ENCODE assay signal across 25 cellular contexts in genomic region chr20:46563848-46564197, GRCh38. TPM values are rescaled to one million over a fixed set of nuclear protein-coding genes. Genes with fewer than 3 reads are reported as not detected.
"Had no signal": no experiment of that assay in that cellular context is flagged by ENCODE, and none has a peak within 500 bp of the region (broad histone marks: within the 10 kb centered on the region; RNA-seq: fewer than 3 reads in every experiment).

No MANE protein-coding gene starts in this region.

- H3K36me3 ChIP-seq: heart left ventricle, neutrophil, pancreas, right atrium auricular region, tibial nerve had no signal

- H3K27ac Mint-ChIP-seq: activated B cell treated with CpG ODN at 0.5 μM for 24 hours; activated CD4-positive, alpha-beta T cell treated with anti-CD3 and anti-CD28 coated beads for 36 hours; activated naive CD8-positive, alpha-beta T cell treated with anti-CD3 and anti-CD28 coated beads for 36 hours; natural killer cell treated with Interleukin-12 subunit alpha and Interleukin-12 subunit beta and Interleukin-15 and Interleukin-18, amount 100 ng/mL, for 72 hours; stimulated activated naive CD8-positive, alpha-beta T cell treated with anti-CD3 and anti-CD28 coated beads, Interleukin-15, Interleukin-2, amounts not matched to agents 100 ng/mL and 50 ng/mL, for 24 hours had no signal

- H3K27ac ChIP-seq: neutrophil, pancreas, psoas muscle, right atrium auricular region had no signal

- DNase-seq: activated B cell treated with CpG ODN at 0.5 μM for 24 hours; activated CD4-positive, alpha-beta T cell treated with anti-CD3 and anti-CD28 coated beads for 36 hours; activated CD4-positive, alpha-beta T cell treated with anti-CD3 and anti-CD28 coated beads, Interleukin-2, amount 50 U/mL, for 4 hours; activated naive CD4-positive, alpha-beta T cell treated with Interleukin-2 at 50 U/mL for 16 hours; activated naive CD8-positive, alpha-beta T cell treated with anti-CD3 and anti-CD28 coated beads for 36 hours; activated T-cell treated with anti-CD3 and anti-CD28 coated beads, Interleukin-2, amount 50 U/mL, for 48 hours; cerebellar nuclear complex; cortex of kidney; heart left ventricle; left cardiac atrium; pancreas; psoas muscle; stimulated activated CD4-positive, alpha-beta T cell treated with anti-CD3 and anti-CD28 coated beads, Interleukin-12 subunit alpha, Interleukin-12 subunit beta, amount 100 ng/mL, for 4 hours; stimulated activated CD4-positive, alpha-beta T cell treated with anti-CD3 and anti-CD28 coated beads, Interleukin-1b, Interleukin-23, amount 100 ng/mL, for 48 hours; T-helper 9 cell had no signal

- H3K9me3 Mint-ChIP-seq: activated B cell treated with CpG ODN at 0.5 μM for 24 hours; activated naive CD8-positive, alpha-beta T cell treated with anti-CD3 and anti-CD28 coated beads for 36 hours; natural killer cell treated with Interleukin-12 subunit alpha and Interleukin-12 subunit beta and Interleukin-15 and Interleukin-18, amount 100 ng/mL, for 72 hours; stimulated activated naive CD8-positive, alpha-beta T cell treated with anti-CD3 and anti-CD28 coated beads, Interleukin-15, Interleukin-2, amounts not matched to agents 100 ng/mL and 50 ng/mL, for 24 hours had no signal

- H3K36me3 Mint-ChIP-seq: activated naive CD8-positive, alpha-beta T cell treated with anti-CD3 and anti-CD28 coated beads for 36 hours; natural killer cell treated with Interleukin-12 subunit alpha and Interleukin-12 subunit beta and Interleukin-15 and Interleukin-18, amount 100 ng/mL, for 72 hours had no signal

- H3K9me3 ChIP-seq: heart left ventricle, neutrophil, pancreas, psoas muscle, right atrium auricular region, tibial nerve had no signal

- H3K27me3 ChIP-seq: heart left ventricle, pancreas, right atrium auricular region, tibial nerve had no signal

- H3K4me3 ChIP-seq: pancreas, psoas muscle, right atrium auricular region, tibial nerve had no signal

- H3K4me3 Mint-ChIP-seq: activated B cell treated with CpG ODN at 0.5 μM for 24 hours; activated CD4-positive, alpha-beta T cell treated with anti-CD3 and anti-CD28 coated beads for 36 hours; activated naive CD8-positive, alpha-beta T cell treated with anti-CD3 and anti-CD28 coated beads for 36 hours; natural killer cell treated with Interleukin-12 subunit alpha and Interleukin-12 subunit beta and Interleukin-15 and Interleukin-18, amount 100 ng/mL, for 72 hours; stimulated activated naive CD8-positive, alpha-beta T cell treated with anti-CD3 and anti-CD28 coated beads, Interleukin-15, Interleukin-2, amounts not matched to agents 100 ng/mL and 50 ng/mL, for 24 hours had no signal

- ATAC-seq: activated CD4-positive, alpha-beta T cell treated with anti-CD3 and anti-CD28 coated beads for 36 hours; natural killer cell treated with Interleukin-12 subunit alpha and Interleukin-12 subunit beta and Interleukin-15 and Interleukin-18, amount 100 ng/mL, for 72 hours; pancreas; psoas muscle had no signal

RNA-seq across cellular contexts. Expression of gene OCSTAMP, which starts 13.4 kb away (rescaled TPM):
- total RNA-seq: activated B cell treated with CpG ODN at 0.5 μM for 24 hours; activated naive CD8-positive, alpha-beta T cell treated with anti-CD3 and anti-CD28 coated beads for 36 hours; bronchial epithelial cell; epithelial cell of proximal tubule; fibroblast of villous mesenchyme; heart left ventricle; left cardiac atrium; liver; pancreas; psoas muscle; right atrium auricular region; skeletal muscle tissue; tibial nerve had no signal
- polyA plus RNA-seq: heart left ventricle, liver, pancreas, psoas muscle had no signal
